Comparison of ENCODE assay signal across 1 cellular context in genomic region chr9:127565231-127565630, GRCh38.
TF ChIP-seq lines count a peak whose summit lies in the region.

No MANE protein-coding gene starts in this region.

TF ChIP-seq in GM23338, 12 proteins besides CTCF, POLR2A, EP300 and RAD21 (continued from another document):
- TF ChIP-seq REST (IDR thresholded peaks at IDR 0.05; ENCODE audit: unreplicated experiment) (no peak), POLR2AphosphoS5 (IDR thresholded peaks at IDR 0.05; ENCODE audit: low read depth) (no peak), EZH2phosphoT487 (IDR thresholded peaks at IDR 0.05; ENCODE audit: unreplicated experiment) (no peak), ZNF114 (CRISPR knock-in tag; IDR thresholded peaks at IDR 0.05) (no peak)
